8 cellular contexts compared by ENCODE assay signal in genomic region chr21:26966360-26966977, GRCh38. TPM values are rescaled to one million over a fixed set of nuclear protein-coding genes. Genes with fewer than 3 reads are reported as not detected.
DNase-seq lines count a peak whose midpoint lies in the region; ATAC-seq and TF ChIP-seq lines count a peak whose summit lies in the region.
"Had no signal": no experiment of that assay in that cellular context is flagged by ENCODE, and none has a peak within 500 bp of the region (broad histone marks: within the 10 kb centered on the region; RNA-seq: fewer than 3 reads in every experiment).

No MANE protein-coding gene starts in this region.

- TF ChIP-seq CTCF in chondrocyte (IDR thresholded peaks at IDR 0.05) (no peak), thoracic aorta (IDR thresholded peaks at IDR 0.05) (no peak)

- no peak for DNase-seq in chondrocyte (ENCODE audit: low spot score)
- peak; percentile 92 for DNase-seq in left kidney (ENCODE audit: low read depth, low spot score)
- no peak for DNase-seq in thoracic aorta (ENCODE audit: low spot score)
- no peak for DNase-seq in stimulated activated CD4-positive, alpha-beta T cell treated with anti-CD3 and anti-CD28 coated beads, Interleukin-12 subunit alpha, Interleukin-12 subunit beta, amount 100 ng/mL, for 4 hours
- no peak for DNase-seq in NOMO-1 treated with DMSO at 0.1 percent for 48 hours (lab: John Stamatoyannopoulos, UW; ENCODE audit: unreplicated experiment)
- DNase-seq: NCI-H2227 treated with DMSO at 0.1 percent for 48 hours had no signal

- ATAC-seq in thoracic aorta (ENCODE audit: insufficient number of reproducible peaks, low FRiP score, low read depth) (no peak), HG03175 (IDR thresholded peaks at IDR 0.05; ENCODE audit: unreplicated experiment) (no peak)

- H3K4me3 ChIP-seq in HUES64 (ENCODE audit: low read length) = peak overlapping the region; percentile 67
- peak overlapping the region; percentile 77 for H3K4me3 ChIP-seq in thoracic aorta

- H3K27me3 Mint-ChIP-seq in chondrocyte (ENCODE audit: low read depth) = peaks cover 8% of the 10 kb centered on the region

- H3K27ac ChIP-seq in HUES64 (ENCODE audit: low read depth, low read length) (no peak overlapping the region), thoracic aorta (no peak overlapping the region)

- no peaks in the 10 kb centered on the region for H3K9me3 Mint-ChIP-seq in chondrocyte (ENCODE audit: low read depth)

- peaks cover 10% of the 10 kb centered on the region for H3K4me1 ChIP-seq in HUES64 (ENCODE audit: insufficient read depth, low read length)
- H3K4me1 ChIP-seq in thoracic aorta (ENCODE audit: control insufficient read depth in 1 of 2, low read depth in 2 of 2) = peaks cover 11 to 31% of the 10 kb centered on the region in 2 donors

- H3K36me3 ChIP-seq in HUES64 (ENCODE audit: insufficient read depth, low read length) (no peaks in the 10 kb centered on the region), thoracic aorta (no peaks in the 10 kb centered on the region)

- peaks cover 6% of the 10 kb centered on the region for H3K36me3 Mint-ChIP-seq in chondrocyte (ENCODE audit: low read depth)

- H3K9ac ChIP-seq in HUES64 (ENCODE audit: low read depth, low read length) = peak overlapping the region; percentile 58; the same call in 1 of the 2 replicates

- H3K27me3 ChIP-seq in HUES64 (ENCODE audit: insufficient read depth, low read length) = peaks cover 79% of the 10 kb centered on the region
- H3K27me3 ChIP-seq in thoracic aorta (replicated peaks; ENCODE audit: insufficient read depth) = no peaks in the 10 kb centered on the region

- peaks cover 34% of the 10 kb centered on the region for H3K4me1 Mint-ChIP-seq in chondrocyte (ENCODE audit: low read depth)

- peak overlapping the region; percentile 96 for H3K27ac Mint-ChIP-seq in chondrocyte (ENCODE audit: unreplicated experiment)

- peak overlapping the region; percentile 95 for H3K4me3 Mint-ChIP-seq in chondrocyte (ENCODE audit: unreplicated experiment)

- no peaks in the 10 kb centered on the region for H3K9me3 ChIP-seq in HUES64 (ENCODE audit: insufficient read depth, low read depth, low read length)
- H3K9me3 ChIP-seq in thoracic aorta = no peaks in the 10 kb centered on the region

- WGBS in HUES64 = under 1% methylated on average over 33 of the region's 33 CpGs

RNA-seq across cellular contexts. Expression of gene ADAMTS5, which starts 0.4 kb away (rescaled TPM):
- polyA plus RNA-seq in HUES64 (2013, experiment 1 of 2) = 0.30 TPM
- polyA plus RNA-seq in HUES64 (2013, experiment 2 of 2) = 0.38 TPM
- total RNA-seq in chondrocyte = 28.8 to 52.2 TPM (median 30.4 TPM) in 3 replicates
- total RNA-seq in thoracic aorta = 1 to 10 TPM; 5.8 TPM
